In the genomic region with DNA sequence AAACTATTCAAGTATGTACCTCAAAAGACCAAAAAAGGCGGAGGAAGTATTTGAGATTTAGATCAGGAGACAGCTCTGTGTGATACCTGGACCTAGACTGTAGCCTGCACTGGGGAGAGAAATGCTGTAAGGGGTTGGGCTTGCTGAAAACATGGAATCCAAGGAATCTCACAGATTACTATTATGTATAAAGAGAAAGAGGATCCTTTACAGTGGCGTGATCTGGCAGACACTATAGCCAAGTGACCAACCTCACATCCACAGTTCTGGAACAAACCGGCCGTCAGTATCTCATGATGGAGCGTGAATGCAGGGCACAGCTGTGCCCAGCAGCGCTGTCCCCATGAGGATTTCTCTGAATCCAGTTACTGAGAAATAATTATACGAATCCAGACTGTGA, we compare ENCODE assay signal across 1 cellular context.
TF ChIP-seq lines count a peak whose summit lies in the region.

No MANE protein-coding gene starts in this region.

TF ChIP-seq in HepG2, 621 proteins besides CTCF, POLR2A, EP300 and RAD21:
- TF ChIP-seq ZNF720 (CRISPR knock-in tag; IDR thresholded peaks at IDR 0.05) (no peak), CREM (IDR thresholded peaks at IDR 0.05) (no peak), CREM (CRISPR knock-in tag; IDR thresholded peaks at IDR 0.05) (no peak), KLF6 (CRISPR knock-in tag; IDR thresholded peaks at IDR 0.05) (no peak), KAT8 (CRISPR knock-in tag; IDR thresholded peaks at IDR 0.05) (no peak), MAFG (CRISPR knock-in tag; IDR thresholded peaks at IDR 0.05) (no peak), SKI (IDR thresholded peaks at IDR 0.05; ENCODE audit: partially characterized antibody) (no peak), SIX1 (CRISPR knock-in tag; IDR thresholded peaks at IDR 0.05; ENCODE audit: borderline replicate concordance) (no peak), HBP1 (CRISPR knock-in tag; IDR thresholded peaks at IDR 0.05; ENCODE audit: low read depth) (no peak), ZNF768 (CRISPR knock-in tag; IDR thresholded peaks at IDR 0.05) (no peak), ZFP90 (CRISPR knock-in tag; IDR thresholded peaks at IDR 0.05; ENCODE audit: borderline replicate concordance) (no peak), TCF7 (IDR thresholded peaks at IDR 0.05; ENCODE audit: low read depth) (no peak), GATAD1 (CRISPR knock-in tag; IDR thresholded peaks at IDR 0.05) (no peak), DNMT3B (CRISPR knock-in tag; conservative IDR thresholded peaks at IDR 0.05) (no peak)
- TF ChIP-seq, protein P1, sequence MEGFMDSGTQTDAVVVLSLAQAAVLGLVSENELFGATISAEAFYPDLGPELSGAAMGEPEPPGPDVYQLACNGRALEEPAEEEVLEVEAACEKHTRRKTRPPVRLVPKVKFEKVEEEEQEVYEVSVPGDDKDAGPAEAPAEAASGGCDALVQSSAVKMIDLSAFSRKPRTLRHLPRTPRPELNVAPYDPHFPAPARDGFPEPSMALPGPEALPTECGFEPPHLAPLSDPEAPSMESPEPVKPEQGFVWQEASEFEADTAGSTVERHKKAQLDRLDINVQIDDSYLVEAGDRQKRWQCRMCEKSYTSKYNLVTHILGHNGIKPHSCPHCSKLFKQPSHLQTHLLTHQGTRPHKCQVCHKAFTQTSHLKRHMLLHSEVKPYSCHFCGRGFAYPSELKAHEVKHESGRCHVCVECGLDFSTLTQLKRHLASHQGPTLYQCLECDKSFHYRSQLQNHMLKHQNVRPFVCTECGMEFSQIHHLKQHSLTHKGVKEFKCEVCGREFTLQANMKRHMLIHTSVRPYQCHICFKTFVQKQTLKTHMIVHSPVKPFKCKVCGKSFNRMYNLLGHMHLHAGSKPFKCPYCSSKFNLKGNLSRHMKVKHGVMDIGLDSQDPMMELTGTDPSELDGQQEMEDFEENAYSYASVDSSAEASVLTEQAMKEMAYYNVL (CRISPR knock-in tag; IDR thresholded peaks at IDR 0.05; ENCODE audit: borderline replicate concordance), result no peak
- TF ChIP-seq, protein P2, sequence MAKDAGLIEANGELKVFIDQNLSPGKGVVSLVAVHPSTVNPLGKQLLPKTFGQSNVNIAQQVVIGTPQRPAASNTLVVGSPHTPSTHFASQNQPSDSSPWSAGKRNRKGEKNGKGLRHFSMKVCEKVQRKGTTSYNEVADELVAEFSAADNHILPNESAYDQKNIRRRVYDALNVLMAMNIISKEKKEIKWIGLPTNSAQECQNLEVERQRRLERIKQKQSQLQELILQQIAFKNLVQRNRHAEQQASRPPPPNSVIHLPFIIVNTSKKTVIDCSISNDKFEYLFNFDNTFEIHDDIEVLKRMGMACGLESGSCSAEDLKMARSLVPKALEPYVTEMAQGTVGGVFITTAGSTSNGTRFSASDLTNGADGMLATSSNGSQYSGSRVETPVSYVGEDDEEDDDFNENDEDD (CRISPR knock-in tag; IDR thresholded peaks at IDR 0.05; ENCODE audit: borderline replicate concordance), result no peak
